Comparison of ENCODE assay signal across 1 cellular context in the genomic region with DNA sequence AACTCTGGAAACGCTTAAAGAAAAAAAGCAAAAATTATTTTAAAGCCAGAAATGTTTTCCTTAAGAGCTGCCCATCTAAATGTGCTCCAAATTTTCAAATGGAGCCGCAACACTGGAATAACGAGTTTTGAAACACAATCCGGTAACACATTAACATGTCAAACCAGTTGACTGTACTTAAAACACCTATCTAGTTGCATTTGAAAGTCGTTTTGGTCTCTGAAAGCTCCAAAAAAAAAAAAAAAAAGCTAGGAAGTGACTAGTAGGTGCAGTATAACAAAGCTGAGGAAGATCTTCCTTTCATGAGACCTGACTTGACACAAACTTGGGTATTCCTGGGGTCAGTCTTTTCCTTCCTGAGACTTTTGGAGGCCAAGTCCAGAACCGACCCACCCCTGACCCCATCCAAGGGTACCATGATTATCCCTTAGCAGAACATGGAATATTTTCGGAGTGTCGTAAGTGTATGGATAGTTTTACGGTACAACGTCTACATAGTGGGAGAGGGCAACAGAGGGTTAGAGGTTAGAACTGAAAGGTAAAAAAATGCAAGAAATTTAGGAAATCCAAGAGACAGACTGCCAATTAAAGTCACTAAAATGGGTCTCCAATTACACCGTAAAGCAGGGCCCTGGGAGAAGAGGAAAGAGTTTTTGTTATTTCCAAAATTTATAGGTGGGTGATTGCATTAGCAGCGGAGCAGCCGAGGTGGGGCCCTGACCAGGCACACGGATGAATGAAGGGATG.
A peak's percentile ranks its signal among the peaks of the same experiment; 100 is the strongest.
TF ChIP-seq lines count a peak whose summit lies in the region.

No MANE protein-coding gene starts in this region.

TF ChIP-seq in HepG2, 621 proteins besides CTCF, POLR2A, EP300 and RAD21 (continued from another document and continues in another):
- TF ChIP-seq ZNF790 (CRISPR knock-in tag; IDR thresholded peaks at IDR 0.05; ENCODE audit: borderline replicate concordance), result no peak
- TF ChIP-seq GTF3A (CRISPR knock-in tag; conservative IDR thresholded peaks at IDR 0.05), result no peak
- no peak for TF ChIP-seq ZNF317 (CRISPR knock-in tag; IDR thresholded peaks at IDR 0.05)
- no peak for TF ChIP-seq SKIL (CRISPR knock-in tag; IDR thresholded peaks at IDR 0.05; ENCODE audit: borderline replicate concordance)
- peak; percentile 50; the same call in 1 of the 2 replicates for TF ChIP-seq TAF1 (CRISPR knock-in tag; IDR thresholded peaks at IDR 0.05)
- 0 out of 2 replicates have a peak, but pooled peaks have one; percentile 4 for TF ChIP-seq ZNF558 (CRISPR knock-in tag; IDR thresholded peaks at IDR 0.05; ENCODE audit: borderline replicate concordance)
- TF ChIP-seq, protein P1, sequence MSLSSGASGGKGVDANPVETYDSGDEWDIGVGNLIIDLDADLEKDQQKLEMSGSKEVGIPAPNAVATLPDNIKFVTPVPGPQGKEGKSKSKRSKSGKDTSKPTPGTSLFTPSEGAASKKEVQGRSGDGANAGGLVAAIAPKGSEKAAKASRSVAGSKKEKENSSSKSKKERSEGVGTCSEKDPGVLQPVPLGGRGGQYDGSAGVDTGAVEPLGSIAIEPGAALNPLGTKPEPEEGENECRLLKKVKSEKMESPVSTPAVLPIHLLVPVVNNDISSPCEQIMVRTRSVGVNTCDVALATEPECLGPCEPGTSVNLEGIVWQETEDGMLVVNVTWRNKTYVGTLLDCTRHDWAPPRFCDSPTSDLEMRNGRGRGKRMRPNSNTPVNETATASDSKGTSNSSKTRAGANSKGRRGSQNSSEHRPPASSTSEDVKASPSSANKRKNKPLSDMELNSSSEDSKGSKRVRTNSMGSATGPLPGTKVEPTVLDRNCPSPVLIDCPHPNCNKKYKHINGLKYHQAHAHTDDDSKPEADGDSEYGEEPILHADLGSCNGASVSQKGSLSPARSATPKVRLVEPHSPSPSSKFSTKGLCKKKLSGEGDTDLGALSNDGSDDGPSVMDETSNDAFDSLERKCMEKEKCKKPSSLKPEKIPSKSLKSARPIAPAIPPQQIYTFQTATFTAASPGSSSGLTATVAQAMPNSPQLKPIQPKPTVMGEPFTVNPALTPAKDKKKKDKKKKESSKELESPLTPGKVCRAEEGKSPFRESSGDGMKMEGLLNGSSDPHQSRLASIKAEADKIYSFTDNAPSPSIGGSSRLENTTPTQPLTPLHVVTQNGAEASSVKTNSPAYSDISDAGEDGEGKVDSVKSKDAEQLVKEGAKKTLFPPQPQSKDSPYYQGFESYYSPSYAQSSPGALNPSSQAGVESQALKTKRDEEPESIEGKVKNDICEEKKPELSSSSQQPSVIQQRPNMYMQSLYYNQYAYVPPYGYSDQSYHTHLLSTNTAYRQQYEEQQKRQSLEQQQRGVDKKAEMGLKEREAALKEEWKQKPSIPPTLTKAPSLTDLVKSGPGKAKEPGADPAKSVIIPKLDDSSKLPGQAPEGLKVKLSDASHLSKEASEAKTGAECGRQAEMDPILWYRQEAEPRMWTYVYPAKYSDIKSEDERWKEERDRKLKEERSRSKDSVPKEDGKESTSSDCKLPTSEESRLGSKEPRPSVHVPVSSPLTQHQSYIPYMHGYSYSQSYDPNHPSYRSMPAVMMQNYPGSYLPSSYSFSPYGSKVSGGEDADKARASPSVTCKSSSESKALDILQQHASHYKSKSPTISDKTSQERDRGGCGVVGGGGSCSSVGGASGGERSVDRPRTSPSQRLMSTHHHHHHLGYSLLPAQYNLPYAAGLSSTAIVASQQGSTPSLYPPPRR (CRISPR knock-in tag; IDR thresholded peaks at IDR 0.05; ENCODE audit: borderline replicate concordance), result no peak
- no peak for TF ChIP-seq JARID2 (CRISPR knock-in tag; IDR thresholded peaks at IDR 0.05; ENCODE audit: insufficient replicate concordance)
- TF ChIP-seq NPAS2 (CRISPR knock-in tag; IDR thresholded peaks at IDR 0.05; ENCODE audit: borderline replicate concordance), result no peak
- TF ChIP-seq, protein P2, sequence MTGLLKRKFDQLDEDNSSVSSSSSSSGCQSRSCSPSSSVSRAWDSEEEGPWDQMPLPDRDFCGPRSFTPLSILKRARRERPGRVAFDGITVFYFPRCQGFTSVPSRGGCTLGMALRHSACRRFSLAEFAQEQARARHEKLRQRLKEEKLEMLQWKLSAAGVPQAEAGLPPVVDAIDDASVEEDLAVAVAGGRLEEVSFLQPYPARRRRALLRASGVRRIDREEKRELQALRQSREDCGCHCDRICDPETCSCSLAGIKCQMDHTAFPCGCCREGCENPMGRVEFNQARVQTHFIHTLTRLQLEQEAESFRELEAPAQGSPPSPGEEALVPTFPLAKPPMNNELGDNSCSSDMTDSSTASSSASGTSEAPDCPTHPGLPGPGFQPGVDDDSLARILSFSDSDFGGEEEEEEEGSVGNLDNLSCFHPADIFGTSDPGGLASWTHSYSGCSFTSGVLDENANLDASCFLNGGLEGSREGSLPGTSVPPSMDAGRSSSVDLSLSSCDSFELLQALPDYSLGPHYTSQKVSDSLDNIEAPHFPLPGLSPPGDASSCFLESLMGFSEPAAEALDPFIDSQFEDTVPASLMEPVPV (CRISPR knock-in tag; IDR thresholded peaks at IDR 0.05), result no peak
- TF ChIP-seq GLI4 (CRISPR knock-in tag; IDR thresholded peaks at IDR 0.05; ENCODE audit: borderline replicate concordance), result no peak
- no peak for TF ChIP-seq ZNF768 (CRISPR knock-in tag; IDR thresholded peaks at IDR 0.05)
- no peak for TF ChIP-seq ZBTB38 (CRISPR knock-in tag; IDR thresholded peaks at IDR 0.05)
- no peak for TF ChIP-seq KAT8 (CRISPR knock-in tag; IDR thresholded peaks at IDR 0.05)
- TF ChIP-seq ZNF12 (CRISPR knock-in tag; IDR thresholded peaks at IDR 0.05), result no peak
- no peak for TF ChIP-seq ZNF484 (CRISPR knock-in tag; IDR thresholded peaks at IDR 0.05; ENCODE audit: borderline replicate concordance, low read depth)
- no peak for TF ChIP-seq NR2C2 (CRISPR knock-in tag; IDR thresholded peaks at IDR 0.05; ENCODE audit: borderline replicate concordance)
- TF ChIP-seq AKAP8 (CRISPR knock-in tag; IDR thresholded peaks at IDR 0.05), result no peak
- TF ChIP-seq HNRNPH1 (optimal IDR thresholded peaks at IDR 0.05; ENCODE audit: low read depth, low read length), result no peak
- 0 out of 2 replicates have a peak, but pooled peaks have one; percentile 14 for TF ChIP-seq SIN3B (IDR thresholded peaks at IDR 0.05; ENCODE audit: low read length)
- no peak for TF ChIP-seq ZMYM2 (CRISPR knock-in tag; IDR thresholded peaks at IDR 0.05)
- TF ChIP-seq STAT5B (CRISPR knock-in tag; IDR thresholded peaks at IDR 0.05), result no peak
- TF ChIP-seq ZFP62 (CRISPR knock-in tag; IDR thresholded peaks at IDR 0.05), result no peak
- TF ChIP-seq DBP (CRISPR knock-in tag; IDR thresholded peaks at IDR 0.05; ENCODE audit: not compliant biosample characterization), result no peak
- TF ChIP-seq DMAP1 (CRISPR knock-in tag; IDR thresholded peaks at IDR 0.05), result no peak
- TF ChIP-seq NKX3-1 (CRISPR knock-in tag; IDR thresholded peaks at IDR 0.05), result no peak
- TF ChIP-seq KAT2B (IDR thresholded peaks at IDR 0.05; ENCODE audit: borderline replicate concordance, low read depth, low read length), result no peak
- no peak for TF ChIP-seq ELF3 (CRISPR knock-in tag; IDR thresholded peaks at IDR 0.05)
- no peak for TF ChIP-seq SALL1 (CRISPR knock-in tag; IDR thresholded peaks at IDR 0.05)
- TF ChIP-seq HNF1B (CRISPR knock-in tag; IDR thresholded peaks at IDR 0.05), result no peak
- TF ChIP-seq, protein P3, sequence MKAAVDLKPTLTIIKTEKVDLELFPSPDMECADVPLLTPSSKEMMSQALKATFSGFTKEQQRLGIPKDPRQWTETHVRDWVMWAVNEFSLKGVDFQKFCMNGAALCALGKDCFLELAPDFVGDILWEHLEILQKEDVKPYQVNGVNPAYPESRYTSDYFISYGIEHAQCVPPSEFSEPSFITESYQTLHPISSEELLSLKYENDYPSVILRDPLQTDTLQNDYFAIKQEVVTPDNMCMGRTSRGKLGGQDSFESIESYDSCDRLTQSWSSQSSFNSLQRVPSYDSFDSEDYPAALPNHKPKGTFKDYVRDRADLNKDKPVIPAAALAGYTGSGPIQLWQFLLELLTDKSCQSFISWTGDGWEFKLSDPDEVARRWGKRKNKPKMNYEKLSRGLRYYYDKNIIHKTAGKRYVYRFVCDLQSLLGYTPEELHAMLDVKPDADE (CRISPR knock-in tag; IDR thresholded peaks at IDR 0.05), result no peak
- TF ChIP-seq ZNF18 (CRISPR knock-in tag; IDR thresholded peaks at IDR 0.05; ENCODE audit: insufficient replicate concordance), result no peak
- TF ChIP-seq ARNT2 (CRISPR knock-in tag; IDR thresholded peaks at IDR 0.05; ENCODE audit: low read depth), result no peak
- TF ChIP-seq RBM22 (optimal IDR thresholded peaks at IDR 0.05; ENCODE audit: low read length), result no peak
- no peak for TF ChIP-seq RFXAP (CRISPR knock-in tag; IDR thresholded peaks at IDR 0.05; ENCODE audit: borderline replicate concordance)
- no peak for TF ChIP-seq HNRNPK (IDR thresholded peaks at IDR 0.05; ENCODE audit: low read depth, low read length, poor library complexity, severe bottlenecking)
- TF ChIP-seq KAT7 (CRISPR knock-in tag; IDR thresholded peaks at IDR 0.05; ENCODE audit: borderline replicate concordance), result peak; percentile 62; the same call in 1 of the 2 replicates
- TF ChIP-seq, protein P4, sequence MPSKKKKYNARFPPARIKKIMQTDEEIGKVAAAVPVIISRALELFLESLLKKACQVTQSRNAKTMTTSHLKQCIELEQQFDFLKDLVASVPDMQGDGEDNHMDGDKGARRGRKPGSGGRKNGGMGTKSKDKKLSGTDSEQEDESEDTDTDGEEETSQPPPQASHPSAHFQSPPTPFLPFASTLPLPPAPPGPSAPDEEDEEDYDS (CRISPR knock-in tag; IDR thresholded peaks at IDR 0.05), result 0 out of 2 replicates have a peak, but pooled peaks have one; percentile 24
- TF ChIP-seq, protein P5, sequence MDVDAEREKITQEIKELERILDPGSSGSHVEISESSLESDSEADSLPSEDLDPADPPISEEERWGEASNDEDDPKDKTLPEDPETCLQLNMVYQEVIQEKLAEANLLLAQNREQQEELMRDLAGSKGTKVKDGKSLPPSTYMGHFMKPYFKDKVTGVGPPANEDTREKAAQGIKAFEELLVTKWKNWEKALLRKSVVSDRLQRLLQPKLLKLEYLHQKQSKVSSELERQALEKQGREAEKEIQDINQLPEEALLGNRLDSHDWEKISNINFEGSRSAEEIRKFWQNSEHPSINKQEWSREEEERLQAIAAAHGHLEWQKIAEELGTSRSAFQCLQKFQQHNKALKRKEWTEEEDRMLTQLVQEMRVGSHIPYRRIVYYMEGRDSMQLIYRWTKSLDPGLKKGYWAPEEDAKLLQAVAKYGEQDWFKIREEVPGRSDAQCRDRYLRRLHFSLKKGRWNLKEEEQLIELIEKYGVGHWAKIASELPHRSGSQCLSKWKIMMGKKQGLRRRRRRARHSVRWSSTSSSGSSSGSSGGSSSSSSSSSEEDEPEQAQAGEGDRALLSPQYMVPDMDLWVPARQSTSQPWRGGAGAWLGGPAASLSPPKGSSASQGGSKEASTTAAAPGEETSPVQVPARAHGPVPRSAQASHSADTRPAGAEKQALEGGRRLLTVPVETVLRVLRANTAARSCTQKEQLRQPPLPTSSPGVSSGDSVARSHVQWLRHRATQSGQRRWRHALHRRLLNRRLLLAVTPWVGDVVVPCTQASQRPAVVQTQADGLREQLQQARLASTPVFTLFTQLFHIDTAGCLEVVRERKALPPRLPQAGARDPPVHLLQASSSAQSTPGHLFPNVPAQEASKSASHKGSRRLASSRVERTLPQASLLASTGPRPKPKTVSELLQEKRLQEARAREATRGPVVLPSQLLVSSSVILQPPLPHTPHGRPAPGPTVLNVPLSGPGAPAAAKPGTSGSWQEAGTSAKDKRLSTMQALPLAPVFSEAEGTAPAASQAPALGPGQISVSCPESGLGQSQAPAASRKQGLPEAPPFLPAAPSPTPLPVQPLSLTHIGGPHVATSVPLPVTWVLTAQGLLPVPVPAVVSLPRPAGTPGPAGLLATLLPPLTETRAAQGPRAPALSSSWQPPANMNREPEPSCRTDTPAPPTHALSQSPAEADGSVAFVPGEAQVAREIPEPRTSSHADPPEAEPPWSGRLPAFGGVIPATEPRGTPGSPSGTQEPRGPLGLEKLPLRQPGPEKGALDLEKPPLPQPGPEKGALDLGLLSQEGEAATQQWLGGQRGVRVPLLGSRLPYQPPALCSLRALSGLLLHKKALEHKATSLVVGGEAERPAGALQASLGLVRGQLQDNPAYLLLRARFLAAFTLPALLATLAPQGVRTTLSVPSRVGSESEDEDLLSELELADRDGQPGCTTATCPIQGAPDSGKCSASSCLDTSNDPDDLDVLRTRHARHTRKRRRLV (CRISPR knock-in tag; IDR thresholded peaks at IDR 0.05), result no peak
